In the genomic region with DNA sequence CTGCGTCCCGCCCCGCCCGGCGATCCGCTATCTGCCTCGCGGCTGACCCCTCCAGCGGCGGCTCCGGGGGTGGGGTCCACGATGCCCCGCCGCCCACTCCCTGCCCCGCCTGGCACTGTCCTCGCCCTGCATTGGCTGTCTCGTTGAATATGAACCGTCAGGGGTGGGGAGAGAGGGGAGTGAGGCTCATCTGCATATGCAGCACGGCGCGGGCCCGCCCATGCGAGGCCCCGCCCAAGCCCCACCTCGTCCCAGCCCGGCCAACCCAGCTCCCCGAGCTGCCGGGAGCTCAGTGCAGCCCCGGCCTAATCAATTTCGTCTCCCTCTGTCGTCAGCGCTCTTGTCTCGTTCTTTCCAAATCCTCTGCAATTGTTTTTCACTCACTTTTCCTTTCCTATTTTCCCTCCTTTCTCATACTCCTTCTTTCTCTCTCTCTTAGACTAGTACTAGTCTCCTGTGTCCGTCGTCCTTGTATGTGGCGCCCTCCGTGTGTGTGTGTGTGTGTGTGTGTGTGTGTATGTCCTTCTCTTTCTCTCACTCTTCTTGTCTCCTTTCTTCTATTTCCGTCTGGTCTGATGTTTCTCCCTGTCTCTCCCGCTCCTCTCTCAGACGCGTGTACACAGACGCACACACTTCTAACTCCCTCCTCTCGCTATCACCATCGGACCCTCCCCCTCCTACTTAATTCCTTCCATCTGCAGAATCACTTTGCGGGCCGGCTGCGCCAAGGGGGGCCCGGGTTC, we compare ENCODE assay signal across 1 cellular context.
TF ChIP-seq lines count a peak whose summit lies in the region.

No MANE protein-coding gene starts in this region.

TF ChIP-seq in A549, 52 proteins besides CTCF, POLR2A, EP300 and RAD21 (continued from another document):
- TF ChIP-seq, protein P1, sequence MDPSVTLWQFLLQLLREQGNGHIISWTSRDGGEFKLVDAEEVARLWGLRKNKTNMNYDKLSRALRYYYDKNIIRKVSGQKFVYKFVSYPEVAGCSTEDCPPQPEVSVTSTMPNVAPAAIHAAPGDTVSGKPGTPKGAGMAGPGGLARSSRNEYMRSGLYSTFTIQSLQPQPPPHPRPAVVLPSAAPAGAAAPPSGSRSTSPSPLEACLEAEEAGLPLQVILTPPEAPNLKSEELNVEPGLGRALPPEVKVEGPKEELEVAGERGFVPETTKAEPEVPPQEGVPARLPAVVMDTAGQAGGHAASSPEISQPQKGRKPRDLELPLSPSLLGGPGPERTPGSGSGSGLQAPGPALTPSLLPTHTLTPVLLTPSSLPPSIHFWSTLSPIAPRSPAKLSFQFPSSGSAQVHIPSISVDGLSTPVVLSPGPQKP (IDR thresholded peaks at IDR 0.05; ENCODE audit: low read depth, low read length): no peak
- TF ChIP-seq MAFK (IDR thresholded peaks at IDR 0.05; ENCODE audit: partially characterized antibody): no peak
